ENCODE assay signal across 20 cellular contexts in genomic region chr20:61391185-61391584, GRCh38.
"Had no signal": no experiment of that assay in that cellular context is flagged by ENCODE, and none has a peak within 500 bp of the region (broad histone marks: within the 10 kb centered on the region; RNA-seq: fewer than 3 reads in every experiment).

No MANE protein-coding gene starts in this region.

- DNase-seq: effector CD4-positive, alpha-beta T cell; foreskin melanocyte; head of caudate nucleus; kidney; left cardiac atrium; left ventricle myocardium superior; mucosa of descending colon; naive thymus-derived CD8-positive, alpha-beta T cell; nucleus accumbens; pancreas; right lobe of liver; stimulated activated CD4-positive, alpha-beta T cell treated with anti-CD3 and anti-CD28 coated beads, Interleukin-4, amount 100 ng/mL, for 1 hour; stimulated activated CD8-positive, alpha-beta memory T cell treated with anti-CD3 and anti-CD28 coated beads, Interleukin-4, amount 100 ng/mL, for 48 hours had no signal

- H3K4me3 ChIP-seq: coronary artery, hepatocyte, lung, mucosa of descending colon, pancreas, prostate gland, right lobe of liver, tibial nerve had no signal

- H3K4me1 ChIP-seq: pancreas, prostate gland, right lobe of liver had no signal

- H3K9me3 ChIP-seq: mucosa of descending colon, pancreas, prostate gland, right lobe of liver had no signal

- ATAC-seq: left cardiac atrium; left ventricle myocardium superior; mucosa of descending colon; naive thymus-derived CD8-positive, alpha-beta T cell; pancreas; right lobe of liver; stimulated activated effector memory CD8-positive, alpha-beta T cell treated with anti-CD3 and anti-CD28 coated beads, Interleukin-12 subunit alpha, Interleukin-12 subunit beta, amount 100 ng/mL, for 72 hours had no signal

- H3K4me2 ChIP-seq: hepatocyte had no signal

- H3K27me3 ChIP-seq: hepatocyte, pancreas, right lobe of liver, tibial nerve had no signal

- H3K36me3 ChIP-seq: pancreas, prostate gland, right lobe of liver, tibial nerve had no signal

- FAIRE-seq: endothelial cell of umbilical vein, kidney, pancreas had no signal

- H3K27ac ChIP-seq: coronary artery, hepatocyte, pancreas, prostate gland, right lobe of liver, tibial nerve had no signal

- H3K79me2 ChIP-seq: hepatocyte had no signal
